8 cellular contexts compared by ENCODE assay signal in genomic region chr12:69471667-69472385, GRCh38. TPM values are rescaled to one million over a fixed set of nuclear protein-coding genes. Genes with fewer than 3 reads are reported as not detected.
DNase-seq lines count a peak whose midpoint lies in the region; ATAC-seq and TF ChIP-seq lines count a peak whose summit lies in the region.

No MANE protein-coding gene starts in this region.

- no peak for TF ChIP-seq POLR2A in NB4 (IDR thresholded peaks at IDR 0.05; ENCODE audit: extremely low read depth, insufficient read length)

- H3K36me3 ChIP-seq in CD8-positive, alpha-beta memory T cell (ENCODE audit: insufficient read depth, low read length): no peaks in the 10 kb centered on the region
- no peaks in the 10 kb centered on the region for H3K36me3 ChIP-seq in duodenal mucosa (ENCODE audit: control insufficient read depth in 1 of 2, insufficient read depth in 2 of 2, low read length in 2 of 2)

- ATAC-seq in HG03457 (IDR thresholded peaks at IDR 0.05; ENCODE audit: unreplicated experiment) (no peak), GM21717 (IDR thresholded peaks at IDR 0.05; ENCODE audit: unreplicated experiment) (no peak), GM18517 (IDR thresholded peaks at IDR 0.05; ENCODE audit: unreplicated experiment) (no peak)

- peaks cover 0 to 14% (median 5%) of the 10 kb centered on the region in 3 donors for H3K36me3 Mint-ChIP-seq in CD8-positive, alpha-beta memory T cell
- H3K36me3 Mint-ChIP-seq in neural crest cell (ENCODE audit: low read depth): no peaks in the 10 kb centered on the region

- POLR2A ChIA-PET in CD8-positive, alpha-beta memory T cell (lab: Charles Lee): no interaction called here

- no peaks in the 10 kb centered on the region for H3K27me3 ChIP-seq in CD8-positive, alpha-beta memory T cell (ENCODE audit: insufficient read depth, low read length, poor library complexity, severe bottlenecking)
- no peaks in the 10 kb centered on the region for H3K27me3 ChIP-seq in duodenal mucosa (ENCODE audit: control insufficient read depth in 1 of 2, insufficient read depth in 2 of 2, low read length in 2 of 2)

- H3K4me1 ChIP-seq in CD8-positive, alpha-beta memory T cell (ENCODE audit: insufficient read depth, low read length): peaks cover 31% of the 10 kb centered on the region
- H3K4me1 ChIP-seq in duodenal mucosa (ENCODE audit: control insufficient read depth in 1 of 2, insufficient read depth in 2 of 2, low read length in 2 of 2): peaks cover 21 to 39% of the 10 kb centered on the region in 2 donors

- CTCF ChIA-PET in CD8-positive, alpha-beta memory T cell (lab: Charles Lee): interaction anchor here (1.0 kb wide), 1 partner anchor 99 kb away, joined by 3 read pairs; no protein-coding TSS in a partner anchor

- H3K4me3 Mint-ChIP-seq in CD8-positive, alpha-beta memory T cell: peak overlapping the region; percentile 96 to 100 (median 97)
- peak overlapping the region; percentile 98 for H3K4me3 Mint-ChIP-seq in neural crest cell

- no peak for DNase-seq in CD8-positive, alpha-beta memory T cell
- DNase-seq in NB4 (ENCODE audit: low read depth) (no peak), neural crest cell (ENCODE audit: low read depth, low spot score) (no peak), NCI-H1436 treated with DMSO at 0.1 percent for 48 hours (lab: John Stamatoyannopoulos, UW) (no peak)

- peaks cover 47 to 71% (median 66%) of the 10 kb centered on the region in 3 donors for H3K4me1 Mint-ChIP-seq in CD8-positive, alpha-beta memory T cell
- peaks cover 63% of the 10 kb centered on the region for H3K4me1 Mint-ChIP-seq in neural crest cell

- peak overlapping the region in 1 of 2 donors; percentile 92 for H3K9ac ChIP-seq in duodenal mucosa (ENCODE audit: low read depth in 1 of 2, low read length in 2 of 2)

- no peaks in the 10 kb centered on the region for H3K27me3 Mint-ChIP-seq in CD8-positive, alpha-beta memory T cell
- H3K27me3 Mint-ChIP-seq in neural crest cell (ENCODE audit: low read depth): no peaks in the 10 kb centered on the region

- H3K27ac ChIP-seq in CD8-positive, alpha-beta memory T cell (ENCODE audit: low read depth, low read length): no peak overlapping the region
- no peak overlapping the region for H3K27ac ChIP-seq in duodenal mucosa (ENCODE audit: low read depth, low read length)

- peak overlapping the region in 6 of 8 donors; percentile 17 to 94 (median 52) for H3K27ac Mint-ChIP-seq in CD8-positive, alpha-beta memory T cell
- H3K27ac Mint-ChIP-seq in neural crest cell (ENCODE audit: unreplicated experiment): no peak overlapping the region

- TF ChIP-seq CTCF in NB4 (IDR thresholded peaks at IDR 0.05; ENCODE audit: low read depth, low read length) (no peak), neural crest cell (conservative IDR thresholded peaks at IDR 0.05) (no peak)

- peak overlapping the region; percentile 75 for H3K4me3 ChIP-seq in CD8-positive, alpha-beta memory T cell (ENCODE audit: low read length)
- H3K4me3 ChIP-seq in NB4 (ENCODE audit: low read depth, low read length) (peak overlapping the region; percentile 88), duodenal mucosa (ENCODE audit: low read depth in 1 of 2, low read length in 2 of 2) (peak overlapping the region; percentile 85 to 87)

- H3K9me3 ChIP-seq in CD8-positive, alpha-beta memory T cell (ENCODE audit: low read length): no peaks in the 10 kb centered on the region
- H3K9me3 ChIP-seq in duodenal mucosa (ENCODE audit: control insufficient read depth in 1 of 2, low read length in 2 of 2): no peaks in the 10 kb centered on the region

- H3K9me3 Mint-ChIP-seq in CD8-positive, alpha-beta memory T cell: no peaks in the 10 kb centered on the region
- H3K9me3 Mint-ChIP-seq in neural crest cell: no peaks in the 10 kb centered on the region

RNA-seq across cellular contexts. Expression of gene FRS2, which starts 1.6 kb away (rescaled TPM):
- 10 to 100 TPM in 1 of 2 experiments, 1 to 10 TPM in 1; 9.8 to 13.1 TPM for total RNA-seq in CD8-positive, alpha-beta memory T cell
- 9.1 TPM for polyA plus RNA-seq in CD8-positive, alpha-beta memory T cell
- 31.4 and 39.2 TPM in 2 replicates for total RNA-seq in neural crest cell
